ENCODE assay signal across 17 cellular contexts in genomic region chr15:32851619-32852416, GRCh38.
DNase-seq lines count a peak whose midpoint lies in the region; ATAC-seq and TF ChIP-seq lines count a peak whose summit lies in the region.
"Had no signal": no experiment of that assay in that cellular context is flagged by ENCODE, and none has a peak within 500 bp of the region (broad histone marks: within the 10 kb centered on the region; RNA-seq: fewer than 3 reads in every experiment).

No MANE protein-coding gene starts in this region.

- no peaks in the 10 kb centered on the region for H3K36me3 ChIP-seq in spleen

- ATAC-seq in SK-N-SH treated with all-trans-retinoic acid at 6 μM for 48 hours (peak; percentile 40), HG03095 (IDR thresholded peaks at IDR 0.05; ENCODE audit: unreplicated experiment) (no peak)
- ATAC-seq: CD8-positive, alpha-beta T cell; esophagus mucosa had no signal

- no peaks in the 10 kb centered on the region for H3K27me3 ChIP-seq in spleen (replicated peaks in 1 of 7)

- 88 to 95% (median 92%) methylated on average over 7 of the region's 7 CpGs for WGBS in spleen, 5 donors

- H3K4me3 ChIP-seq in skeletal muscle cell (ENCODE audit: low read depth, low read length) (no peak overlapping the region), spleen (no peak overlapping the region)

- no peak overlapping the region for H3K27ac ChIP-seq in spleen

- H3K4me1 ChIP-seq in spleen, result no peaks in the 10 kb centered on the region

- no peak for TF ChIP-seq CTCF in spleen (IDR thresholded peaks at IDR 0.05 in 8 of 11, conservative IDR thresholded peaks at IDR 0.05 in 3 of 11)

- no peak for TF ChIP-seq POLR2A in spleen (IDR thresholded peaks at IDR 0.05)

- no peaks in the 10 kb centered on the region for H3K9me3 ChIP-seq in spleen

- peak; percentile 56 for DNase-seq in GM03348 (ENCODE audit: low spot score)
- peak; percentile 95 for DNase-seq in fibroblast of peridontal ligament (ENCODE audit: extremely low read depth)
- peak; percentile 74 for DNase-seq in skeletal muscle cell (ENCODE audit: low read depth)
- no peak for DNase-seq in spleen
- no peak for DNase-seq in T1000 (lab: John Stamatoyannopoulos, UW)
- DNase-seq in DMS 273 treated with DMSO at 0.1 percent for 48 hours (lab: John Stamatoyannopoulos, UW), result no peak
- DNase-seq: activated gamma-delta T cell; caudate nucleus; CD8-positive, alpha-beta T cell; midbrain; NCI-H1694; NCI-H526 treated with DMSO at 0.1 percent for 48 hours; SHP77 treated with DMSO at 0.1 percent for 48 hours; stimulated activated CD4-positive, alpha-beta T cell treated with anti-CD3 and anti-CD28 coated beads, Interleukin-1b, Interleukin-23, amount 100 ng/mL, for 48 hours had no signal

- intact Hi-C loops in spleen (cut with DNase I; ENCODE audit: low total_unique reads), result no loop called here

TF ChIP-seq in SK-N-SH treated with all-trans-retinoic acid at 6 μM for 48 hours, 23 proteins besides CTCF, POLR2A, EP300 and RAD21:
- TF ChIP-seq PATZ1 (CRISPR knock-in tag; IDR thresholded peaks at IDR 0.05; ENCODE audit: borderline replicate concordance) (no peak), ZFP3 (CRISPR knock-in tag; IDR thresholded peaks at IDR 0.05) (no peak), ESRRG (CRISPR knock-in tag; IDR thresholded peaks at IDR 0.05) (no peak), RARB (CRISPR knock-in tag; IDR thresholded peaks at IDR 0.05) (no peak), ZFP30 (CRISPR knock-in tag; IDR thresholded peaks at IDR 0.05) (no peak), CSDC2 (CRISPR knock-in tag; IDR thresholded peaks at IDR 0.05) (no peak), ISL1 (CRISPR knock-in tag; IDR thresholded peaks at IDR 0.05) (no peak; the same call in 1 of the 2 replicates), ZNF565 (CRISPR knock-in tag; conservative IDR thresholded peaks at IDR 0.05; ENCODE audit: low read depth) (no peak), TCF4 (CRISPR knock-in tag; IDR thresholded peaks at IDR 0.05; ENCODE audit: borderline replicate concordance) (no peak), BACH2 (CRISPR knock-in tag; IDR thresholded peaks at IDR 0.05; ENCODE audit: borderline replicate concordance) (no peak), CSRNP3 (CRISPR knock-in tag; IDR thresholded peaks at IDR 0.05) (no peak), OSR1 (CRISPR knock-in tag; IDR thresholded peaks at IDR 0.05) (no peak), GLIS3 (CRISPR knock-in tag; IDR thresholded peaks at IDR 0.05) (no peak), CREB5 (CRISPR knock-in tag; IDR thresholded peaks at IDR 0.05; ENCODE audit: low read depth) (no peak), SNAI2 (CRISPR knock-in tag; IDR thresholded peaks at IDR 0.05) (no peak), POU6F1 (CRISPR knock-in tag; IDR thresholded peaks at IDR 0.05; ENCODE audit: borderline replicate concordance, low read depth) (no peak), TSHZ2 (CRISPR knock-in tag; IDR thresholded peaks at IDR 0.05) (no peak), ARNTL (CRISPR knock-in tag; IDR thresholded peaks at IDR 0.05; ENCODE audit: borderline replicate concordance, low read depth) (no peak), PPARA (CRISPR knock-in tag; IDR thresholded peaks at IDR 0.05; ENCODE audit: borderline replicate concordance) (no peak), ZNF8 (CRISPR knock-in tag; IDR thresholded peaks at IDR 0.05) (no peak)

Comparison
In these comparisons a context has a peak if more than half of its experiments do, and no peak if none do; other contexts are left out.
1. DNase-seq: peak in GM03348 (single experiment), fibroblast of peridontal ligament (single experiment) and skeletal muscle cell (single experiment); none in spleen (single experiment), T1000 (single experiment) and DMS 273 treated with DMSO at 0.1 percent for 48 hours (single experiment).